Comparison of ENCODE assay signal across 11 cellular contexts in the genomic region with DNA sequence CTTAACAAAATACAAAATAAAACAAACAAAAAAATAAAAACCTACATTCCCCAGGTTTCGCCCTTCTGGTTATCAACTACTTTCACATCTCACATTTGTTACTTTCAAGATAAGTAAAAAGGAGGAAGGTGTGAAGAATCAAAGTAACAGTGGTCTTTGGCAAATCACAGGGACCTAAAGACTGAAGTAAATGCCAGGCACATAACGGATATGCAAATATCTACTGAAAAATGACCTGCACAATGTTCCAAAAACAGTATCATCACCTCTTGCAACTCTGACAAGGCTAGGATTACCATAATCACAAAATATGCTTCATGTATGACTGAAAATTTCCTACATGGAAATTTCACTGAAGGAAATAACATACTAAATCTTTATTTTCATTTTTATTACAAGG. TPM values are rescaled to one million over a fixed set of nuclear protein-coding genes. Genes with fewer than 3 reads are reported as not detected.
A peak's percentile ranks its signal among the peaks of the same experiment; 100 is the strongest.
DNase-seq lines count a peak whose midpoint lies in the region; ATAC-seq and TF ChIP-seq lines count a peak whose summit lies in the region.
"Had no signal": no experiment of that assay in that cellular context is flagged by ENCODE, and none has a peak within 500 bp of the region (broad histone marks: within the 10 kb centered on the region; RNA-seq: fewer than 3 reads in every experiment).

No MANE protein-coding gene starts in this region.

- no peak overlapping the region for H3K4me3 Mint-ChIP-seq in activated CD4-positive, alpha-beta T cell treated with anti-CD3 and anti-CD28 coated beads, Interleukin-2, amount 10 ng/mL, durations not matched to agents 7 days and 5 days
- no peak overlapping the region for H3K4me3 Mint-ChIP-seq in HFFc6
- H3K4me3 Mint-ChIP-seq: neural crest cell had no signal

- no peaks in the 10 kb centered on the region for H3F3A ChIP-seq in MM.1S (ENCODE audit: insufficient read depth, low read length)

- no TSS peak for BruUV-seq in mammary epithelial cell (replicated peaks; lab: Mats Ljungman, UMichigan)

- peak; percentile 94 for ATAC-seq in HG02610 (IDR thresholded peaks at IDR 0.05; ENCODE audit: unreplicated experiment)
- ATAC-seq: A549 had no signal

- no peaks in the 10 kb centered on the region for H4K20me1 ChIP-seq in MM.1S (ENCODE audit: insufficient read depth, low read length)
- no peaks in the 10 kb centered on the region for H4K20me1 ChIP-seq in mammary epithelial cell (ENCODE audit: insufficient read depth, low read length)

- peak overlapping the region; percentile 3; the same call in 1 of the 2 replicates for H3K27ac ChIP-seq in MM.1S (ENCODE audit: low read length)
- H3K27ac ChIP-seq in neutrophil, result peak overlapping the region; percentile 53
- no peak overlapping the region for H3K27ac ChIP-seq in mammary epithelial cell (ENCODE audit: insufficient read depth, low read depth, low read length)
- H3K27ac ChIP-seq: A549 had no signal

- H3K27me3 ChIP-seq in MM.1S (replicated peaks; ENCODE audit: insufficient read depth, low read length) (no peaks in the 10 kb centered on the region), neutrophil (no peaks in the 10 kb centered on the region), mammary epithelial cell (ENCODE audit: insufficient read depth, low read length) (no peaks in the 10 kb centered on the region)

- no peak for TF ChIP-seq CTCF in MM.1S (IDR thresholded peaks at IDR 0.05; ENCODE audit: low read length)
- no peak for TF ChIP-seq CTCF in neutrophil (IDR thresholded peaks at IDR 0.05)
- no peak for TF ChIP-seq CTCF in mammary epithelial cell (conservative IDR thresholded peaks at IDR 0.05 in 1 of 2, IDR thresholded peaks at IDR 0.05 in 1 of 2; ENCODE audit: extremely low read depth in 1 of 2, insufficient read depth in 1 of 2, low read depth in 1 of 2, low read length in 2 of 2)
- TF ChIP-seq CTCF in HFFc6 (IDR thresholded peaks at IDR 0.05), result no peak

- H3K27me3 Mint-ChIP-seq in activated CD4-positive, alpha-beta T cell treated with anti-CD3 and anti-CD28 coated beads, Interleukin-2, amount 10 ng/mL, durations not matched to agents 7 days and 5 days, result no peaks in the 10 kb centered on the region
- H3K27me3 Mint-ChIP-seq in HFFc6 (ENCODE audit: insufficient read depth), result no peaks in the 10 kb centered on the region

- no peak overlapping the region for H3K9ac ChIP-seq in MM.1S (ENCODE audit: low read length)
- no peak overlapping the region for H3K9ac ChIP-seq in mammary epithelial cell (ENCODE audit: insufficient read depth, low read length)

- no peaks in the 10 kb centered on the region for H3K9me3 ChIP-seq in MM.1S (replicated peaks; ENCODE audit: insufficient read depth, low read length)
- no peaks in the 10 kb centered on the region for H3K9me3 ChIP-seq in neutrophil
- no peaks in the 10 kb centered on the region for H3K9me3 ChIP-seq in mammary epithelial cell (replicated peaks; ENCODE audit: insufficient read depth, low read length)
- H3K9me3 ChIP-seq: A549 had no signal

- dilution Hi-C loops in mammary epithelial cell (cut with HindIII; ENCODE audit: low sequenced_read_pairs), result no loop called here

- H3K9me2 ChIP-seq in MM.1S (replicated peaks; ENCODE audit: insufficient read depth, low read length), result no peaks in the 10 kb centered on the region

- POLR2A ChIA-PET in activated CD4-positive, alpha-beta T cell treated with anti-CD3 and anti-CD28 coated beads, Interleukin-2, amount 10 ng/mL, durations not matched to agents 7 days and 5 days (lab: Charles Lee), result no interaction called here

- H3K4me3 ChIP-seq in MM.1S (ENCODE audit: low read length) (no peak overlapping the region), neutrophil (ENCODE audit: low read depth in 1 of 2, low read length in 1 of 2) (no peak overlapping the region), mammary epithelial cell (replicated peaks in 1 of 3; ENCODE audit: insufficient read depth in 1 of 3, low read depth in 2 of 3, low read length in 3 of 3) (no peak overlapping the region)
- H3K4me3 ChIP-seq: A549 had no signal

- H3K36me3 Mint-ChIP-seq in activated CD4-positive, alpha-beta T cell treated with anti-CD3 and anti-CD28 coated beads, Interleukin-2, amount 10 ng/mL, durations not matched to agents 7 days and 5 days (ENCODE audit: low read depth), result peaks cover 49% of the 10 kb centered on the region
- peaks cover 7% of the 10 kb centered on the region; the same call in 1 of the 2 replicates for H3K36me3 Mint-ChIP-seq in HFFc6 (ENCODE audit: low read depth)

- H3K27ac Mint-ChIP-seq in activated CD4-positive, alpha-beta T cell treated with anti-CD3 and anti-CD28 coated beads, Interleukin-2, amount 10 ng/mL, durations not matched to agents 7 days and 5 days, result peak overlapping the region; percentile 27
- H3K27ac Mint-ChIP-seq in HFFc6, result no peak overlapping the region

- H3K4me1 Mint-ChIP-seq in activated CD4-positive, alpha-beta T cell treated with anti-CD3 and anti-CD28 coated beads, Interleukin-2, amount 10 ng/mL, durations not matched to agents 7 days and 5 days, result peaks cover 31% of the 10 kb centered on the region
- peaks cover 17% of the 10 kb centered on the region for H3K4me1 Mint-ChIP-seq in HFFc6 (ENCODE audit: low read depth)
- H3K4me1 Mint-ChIP-seq: neural crest cell had no signal

- H3K9me3 Mint-ChIP-seq in activated CD4-positive, alpha-beta T cell treated with anti-CD3 and anti-CD28 coated beads, Interleukin-2, amount 10 ng/mL, durations not matched to agents 7 days and 5 days, result peaks cover 2% of the 10 kb centered on the region
- no peaks in the 10 kb centered on the region for H3K9me3 Mint-ChIP-seq in HFFc6
- H3K9me3 Mint-ChIP-seq: neural crest cell had no signal

- H2AFZ ChIP-seq in MM.1S (ENCODE audit: low read length) (no peak overlapping the region), mammary epithelial cell (ENCODE audit: low read depth, low read length) (no peak overlapping the region)

- H3K36me3 ChIP-seq in MM.1S (replicated peaks; ENCODE audit: insufficient read depth, low read length), result no peaks in the 10 kb centered on the region
- H3K36me3 ChIP-seq in neutrophil, result peaks cover 66% of the 10 kb centered on the region
- peaks cover 8% of the 10 kb centered on the region for H3K36me3 ChIP-seq in mammary epithelial cell (ENCODE audit: insufficient read depth, low read length)

- peaks cover 73% of the 10 kb centered on the region for H3K79me2 ChIP-seq in MM.1S (ENCODE audit: low read length)
- peaks cover 76% of the 10 kb centered on the region for H3K79me2 ChIP-seq in mammary epithelial cell (ENCODE audit: insufficient read depth, low read length)

- H3K4me1 ChIP-seq in MM.1S (ENCODE audit: low read length) (peaks cover 6% of the 10 kb centered on the region), neutrophil (ENCODE audit: control insufficient read depth in 1 of 2, insufficient read depth in 1 of 2, low read depth in 1 of 2, low read length in 1 of 2) (peaks cover 0 to 5% of the 10 kb centered on the region in 2 experiments), mammary epithelial cell (ENCODE audit: insufficient read depth, low read length) (peaks cover 8% of the 10 kb centered on the region)
- H3K4me1 ChIP-seq: A549 had no signal

- WGBS in mammary epithelial cell (ENCODE audit: low coverage, missing lambda C conversion rate), result 84% methylated on average over 2 of the region's 2 CpGs

- CTCF ChIA-PET in activated CD4-positive, alpha-beta T cell treated with anti-CD3 and anti-CD28 coated beads, Interleukin-2, amount 10 ng/mL, durations not matched to agents 7 days and 5 days (lab: Charles Lee), result interaction anchor here (0.7 kb wide), 1 partner anchor 25 kb away, joined by 3 read pairs; no protein-coding TSS in a partner anchor
- CTCF ChIA-PET in mammary epithelial cell (lab: Charles Lee; ENCODE audit: low non-redundant PET), result no interaction called here

- intact Hi-C loops in mammary epithelial cell (cut with micrococcal nuclease), result no loop called here

- in situ Hi-C loops in mammary epithelial cell (cut with MboI; ENCODE audit: low sequenced_read_pairs in 2 of 2), result no loop called here

- no peak for DNase-seq in activated CD4-positive, alpha-beta T cell treated with anti-CD3 and anti-CD28 coated beads, Interleukin-2, amount 10 ng/mL, durations not matched to agents 7 days and 5 days
- DNase-seq in activated CD4-positive, alpha-beta T cell treated with anti-CD3 and anti-CD28 coated beads for 1 hour, result no peak
- DNase-seq in MM.1S, result peak; percentile 14
- no peak for DNase-seq in DMS79 (lab: John Stamatoyannopoulos, UW)
- DNase-seq in mammary epithelial cell, result no peak
- no peak for DNase-seq in HFFc6
- DNase-seq: foreskin melanocyte had no signal

- H3K4me2 ChIP-seq in MM.1S (ENCODE audit: low read depth, low read length) (0 out of 2 replicates have a peak overlapping the region, but pooled peaks have one; percentile 8), mammary epithelial cell (ENCODE audit: insufficient read depth, low read depth, low read length) (no peak overlapping the region)
- H3K4me2 ChIP-seq: A549 had no signal

RNA-seq across cellular contexts. Expression of gene COP1, which starts 29.3 kb away (rescaled TPM):
- total RNA-seq in activated CD4-positive, alpha-beta T cell treated with anti-CD3 and anti-CD28 coated beads, Interleukin-2, amount 10 ng/mL, durations not matched to agents 7 days and 5 days, result 10 to 100 TPM; 41.9 to 47.2 TPM
- 10 to 100 TPM; 42.2 to 72.5 TPM for total RNA-seq in mammary epithelial cell
- 24.5 TPM for polyA plus RNA-seq in mammary epithelial cell
- 72.0 TPM for polyA minus RNA-seq in mammary epithelial cell
- total RNA-seq in HFFc6 (2021; fragmentation: NEBNext Ultra II Directional; extraction: Animal tissue kit (Norgen Biotek cat#: 25700)), result 10 to 100 TPM; 27.8 to 33.0 (median 30.1) TPM
